Comparison of ENCODE assay signal across 8 cellular contexts in the genomic region with DNA sequence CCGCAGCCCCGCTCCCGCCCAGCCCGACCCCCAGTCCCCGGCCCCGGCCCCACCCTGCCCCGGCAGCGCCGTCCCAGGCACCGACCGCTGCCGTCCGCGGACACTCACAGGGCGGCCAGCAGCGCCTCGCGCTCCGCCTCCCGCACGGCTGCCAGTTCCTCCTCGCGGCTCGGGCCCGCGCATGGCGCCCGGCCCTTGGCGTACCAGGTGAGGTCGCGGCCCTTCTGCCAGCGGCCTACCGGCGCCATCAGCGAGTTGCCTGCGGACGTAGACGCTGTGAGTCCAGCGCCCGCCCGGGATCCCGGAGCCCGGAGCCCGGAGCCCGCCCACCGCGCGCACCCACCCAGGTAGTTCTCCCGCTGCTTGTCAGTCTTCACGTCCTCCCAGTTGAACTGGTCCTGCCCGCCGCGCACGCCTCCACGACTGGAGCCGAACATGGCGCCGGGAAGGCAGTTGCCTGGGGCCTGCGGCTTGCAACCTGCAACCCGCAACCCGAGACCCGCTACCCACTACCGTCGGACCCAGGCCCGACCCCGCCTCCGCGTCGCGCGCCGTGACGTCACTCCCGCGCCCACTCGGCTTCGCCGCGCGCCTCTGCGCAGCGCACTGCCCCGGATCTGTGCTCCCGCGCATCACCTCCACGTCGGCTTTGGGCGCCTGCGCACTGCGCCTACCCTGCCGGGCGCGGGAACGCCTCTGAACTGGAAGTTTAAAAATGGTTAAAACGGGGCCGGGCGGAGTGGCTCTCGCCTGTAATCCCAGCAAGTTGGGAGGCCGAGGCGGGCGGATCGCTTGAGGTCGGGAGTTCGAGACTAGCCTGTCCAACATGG. TPM values are rescaled to one million over a fixed set of nuclear protein-coding genes. Genes with fewer than 3 reads are reported as not detected.
DNase-seq lines count a peak whose midpoint lies in the region; ATAC-seq and TF ChIP-seq lines count a peak whose summit lies in the region.

A gene (minus strand): TSS at position 535 of the 830 bp plus-strand sequence. CDS start 98 bp downstream, at position 437.

- H3K4me3 Mint-ChIP-seq in central memory CD8-positive, alpha-beta T cell = peak within 1 kb of the TSS; percentile 90

- peaks cover 25% of the 10 kb centered on the region for H3K4me1 Mint-ChIP-seq in central memory CD8-positive, alpha-beta T cell

- peaks cover 52% of the 10 kb centered on the region for H3K36me3 Mint-ChIP-seq in central memory CD8-positive, alpha-beta T cell (ENCODE audit: insufficient read depth)

- H3K27ac Mint-ChIP-seq in central memory CD8-positive, alpha-beta T cell (ENCODE audit: low read depth) = peak within 1 kb of the TSS; percentile 96

- H3K9me3 Mint-ChIP-seq in central memory CD8-positive, alpha-beta T cell = no peaks in the 10 kb centered on the region

- peak; percentile 81 for ATAC-seq in HG03432 (IDR thresholded peaks at IDR 0.05; ENCODE audit: unreplicated experiment)
- peak; percentile 85 to 87 for ATAC-seq in activated CD4-positive, CD25-positive, alpha-beta regulatory T cell treated with anti-CD3 and anti-CD28 coated beads, Interleukin-2, amount 50 U/mL, for 24 hours
- peak; percentile 72 for ATAC-seq in central memory CD8-positive, alpha-beta T cell (replicated peaks; ENCODE audit: extremely low read depth, poor library complexity, severe bottlenecking)

- no peaks in the 10 kb centered on the region for H3K27me3 Mint-ChIP-seq in central memory CD8-positive, alpha-beta T cell

- DNase-seq in AML-193 (lab: John Stamatoyannopoulos, UW) (peak; percentile 75 to 89), NCI-H460 (ENCODE audit: extremely low read depth, low read depth) (peak; percentile 93), islet precursor cell (peak; percentile 97)
- peak; percentile 86 to 88 for DNase-seq in central memory CD8-positive, alpha-beta T cell (ENCODE audit: low spot score in 2 of 2)
- DNase-seq in stimulated activated CD4-positive, alpha-beta T cell treated with anti-CD3 and anti-CD28 coated beads, Interleukin-12 subunit alpha, Interleukin-12 subunit beta, amount 100 ng/mL, for 48 hours (ENCODE audit: low read depth in 2 of 3, low spot score in 1 of 3) = peak; percentile 85 to 94 (median 92)

- peak; percentile 68 for TF ChIP-seq POLR2A in GM19193 (IDR thresholded peaks at IDR 0.05; ENCODE audit: extremely low read depth, insufficient read depth, insufficient read length)

RNA-seq across cellular contexts. Expression of the gene that starts here (rescaled TPM):
- 22.1 and 23.8 TPM in 2 replicates for total RNA-seq in NCI-H460 (2014; rRNA removed; shearing (Covaris generic))
- polyA plus RNA-seq in NCI-H460 (2014; cell fraction: nucleus; rRNA removed) = 80.5 and 92.2 TPM in 2 replicates

Comparison
In these comparisons a context has a peak if more than half of its experiments do, and no peak if none do; other contexts are left out.
1. Peak in every context shown above with its lines: DNase-seq and ATAC-seq.